ENCODE assay signal across 23 cellular contexts in genomic region chr11:24375351-24375750, GRCh38.
"Had no signal": no experiment of that assay in that cellular context is flagged by ENCODE, and none has a peak within 500 bp of the region (broad histone marks: within the 10 kb centered on the region; RNA-seq: fewer than 3 reads in every experiment).

No MANE protein-coding gene starts in this region.

- H3K4me3 Mint-ChIP-seq: dendritic cell treated with granulocyte-macrophage colony-stimulating factor and Interleukin-4, amounts not matched to agents 40 ng/mL and 50 ng/mL, for 4 days; effector memory CD8-positive, alpha-beta T cell; naive thymus-derived CD8-positive, alpha-beta T cell; stimulated activated naive B cell treated with anti-CD40 and anti-IgM and Interleukin-4, amounts not matched to agents 10 μg/mL and 1 μg/mL and 100 μg/mL, for 72 hours; stimulated activated naive CD8-positive, alpha-beta T cell treated with anti-CD3 and anti-CD28 coated beads, Interleukin-15, amount 100 ng/mL, for 72 hours had no signal

- DNase-seq: effector memory CD8-positive, alpha-beta T cell; erythroblast; foreskin keratinocyte; heart left ventricle; hippocampal formation; islet precursor cell; mammary epithelial cell; mucosa of descending colon; naive thymus-derived CD8-positive, alpha-beta T cell; psoas muscle; retina; right lobe of liver; spleen; stimulated activated CD4-positive, alpha-beta T cell treated with anti-CD3 and anti-CD28 coated beads, Interleukin-15, amount 100 ng/mL, for 24 hours; stimulated activated CD4-positive, alpha-beta T cell treated with anti-CD3 and anti-CD28 coated beads, Interleukin-2, amount 100 ng/mL, for 24 hours; stimulated activated CD4-positive, alpha-beta T cell treated with anti-CD3 and anti-CD28 coated beads, Interleukin-4, amount 100 ng/mL, for 4 hours; stimulated activated naive B cell treated with anti-CD40 and anti-IgM and Interleukin-4, amounts not matched to agents 10 μg/mL and 1 μg/mL and 100 μg/mL, for 72 hours; stimulated activated naive CD8-positive, alpha-beta T cell treated with anti-CD3 and anti-CD28 coated beads, Interleukin-15, amount 100 ng/mL, for 72 hours; transverse colon had no signal

- ATAC-seq: effector memory CD8-positive, alpha-beta T cell; foreskin keratinocyte; heart left ventricle; left lobe of liver; mucosa of descending colon; naive thymus-derived CD8-positive, alpha-beta T cell; psoas muscle; right lobe of liver; stimulated activated naive B cell treated with anti-CD40 and anti-IgM and Interleukin-4, amounts not matched to agents 10 μg/mL and 1 μg/mL and 100 μg/mL, for 72 hours; stimulated activated naive CD8-positive, alpha-beta T cell treated with anti-CD3 and anti-CD28 coated beads, Interleukin-15, amount 100 ng/mL, for 72 hours had no signal

- H3K9me3 Mint-ChIP-seq: dendritic cell treated with granulocyte-macrophage colony-stimulating factor and Interleukin-4, amounts not matched to agents 40 ng/mL and 50 ng/mL, for 4 days had no signal

- H3K27me3 ChIP-seq: foreskin keratinocyte, heart left ventricle, right lobe of liver, spleen, transverse colon had no signal

- H3K4me3 ChIP-seq: heart left ventricle, mucosa of descending colon, psoas muscle, right lobe of liver, spleen, thoracic aorta, transverse colon had no signal

- H3K4me1 ChIP-seq: foreskin keratinocyte, heart left ventricle, psoas muscle, right lobe of liver, spleen, transverse colon had no signal

- H3K36me3 ChIP-seq: heart left ventricle, right lobe of liver, spleen, thoracic aorta, transverse colon had no signal

- H3K27ac Mint-ChIP-seq: dendritic cell treated with granulocyte-macrophage colony-stimulating factor and Interleukin-4, amounts not matched to agents 40 ng/mL and 50 ng/mL, for 4 days; effector memory CD8-positive, alpha-beta T cell; naive thymus-derived CD8-positive, alpha-beta T cell; stimulated activated naive B cell treated with anti-CD40 and anti-IgM and Interleukin-4, amounts not matched to agents 10 μg/mL and 1 μg/mL and 100 μg/mL, for 72 hours; stimulated activated naive CD8-positive, alpha-beta T cell treated with anti-CD3 and anti-CD28 coated beads, Interleukin-15, amount 100 ng/mL, for 72 hours had no signal

- H3K27ac ChIP-seq: foreskin keratinocyte, heart left ventricle, psoas muscle, right lobe of liver, spleen, thoracic aorta, transverse colon had no signal

- H3K27me3 Mint-ChIP-seq: dendritic cell treated with granulocyte-macrophage colony-stimulating factor and Interleukin-4, amounts not matched to agents 40 ng/mL and 50 ng/mL, for 4 days; effector memory CD8-positive, alpha-beta T cell; naive thymus-derived CD8-positive, alpha-beta T cell; stimulated activated naive B cell treated with anti-CD40 and anti-IgM and Interleukin-4, amounts not matched to agents 10 μg/mL and 1 μg/mL and 100 μg/mL, for 72 hours; stimulated activated naive CD8-positive, alpha-beta T cell treated with anti-CD3 and anti-CD28 coated beads, Interleukin-15, amount 100 ng/mL, for 72 hours had no signal

- H3K36me3 Mint-ChIP-seq: naive thymus-derived CD8-positive, alpha-beta T cell; stimulated activated naive B cell treated with anti-CD40 and anti-IgM and Interleukin-4, amounts not matched to agents 10 μg/mL and 1 μg/mL and 100 μg/mL, for 72 hours had no signal

- H3K4me1 Mint-ChIP-seq: naive thymus-derived CD8-positive, alpha-beta T cell; stimulated activated naive B cell treated with anti-CD40 and anti-IgM and Interleukin-4, amounts not matched to agents 10 μg/mL and 1 μg/mL and 100 μg/mL, for 72 hours; stimulated activated naive CD8-positive, alpha-beta T cell treated with anti-CD3 and anti-CD28 coated beads, Interleukin-15, amount 100 ng/mL, for 72 hours had no signal

- FAIRE-seq: endothelial cell of umbilical vein had no signal

- H3K9me3 ChIP-seq: mucosa of descending colon, psoas muscle, right lobe of liver, spleen, thoracic aorta, transverse colon had no signal
